2 cellular contexts compared by ENCODE assay signal in the genomic region with DNA sequence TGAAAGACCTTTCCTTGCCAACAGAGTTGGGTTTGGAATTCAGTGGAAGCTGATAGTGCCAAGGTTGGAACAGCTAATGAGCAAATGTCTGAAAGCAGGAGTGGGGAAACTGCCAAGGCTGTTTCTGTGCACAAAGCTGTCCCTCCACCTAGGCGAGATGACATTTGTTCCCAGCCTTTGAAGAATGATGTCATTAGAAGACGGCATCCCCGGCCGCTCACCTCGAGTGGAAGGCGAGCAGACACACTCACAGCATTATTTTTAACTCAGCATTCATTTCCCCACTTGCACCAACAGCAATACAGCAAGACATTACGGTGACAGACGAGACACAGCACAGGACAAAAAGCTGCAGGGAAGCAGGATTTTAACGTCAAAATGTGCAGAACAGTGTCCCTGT.
TF ChIP-seq lines count a peak whose summit lies in the region.

No MANE protein-coding gene starts in this region.

TF ChIP-seq in HEK293, 187 proteins besides CTCF, POLR2A, EP300 and RAD21:
- TF ChIP-seq, protein P1, sequence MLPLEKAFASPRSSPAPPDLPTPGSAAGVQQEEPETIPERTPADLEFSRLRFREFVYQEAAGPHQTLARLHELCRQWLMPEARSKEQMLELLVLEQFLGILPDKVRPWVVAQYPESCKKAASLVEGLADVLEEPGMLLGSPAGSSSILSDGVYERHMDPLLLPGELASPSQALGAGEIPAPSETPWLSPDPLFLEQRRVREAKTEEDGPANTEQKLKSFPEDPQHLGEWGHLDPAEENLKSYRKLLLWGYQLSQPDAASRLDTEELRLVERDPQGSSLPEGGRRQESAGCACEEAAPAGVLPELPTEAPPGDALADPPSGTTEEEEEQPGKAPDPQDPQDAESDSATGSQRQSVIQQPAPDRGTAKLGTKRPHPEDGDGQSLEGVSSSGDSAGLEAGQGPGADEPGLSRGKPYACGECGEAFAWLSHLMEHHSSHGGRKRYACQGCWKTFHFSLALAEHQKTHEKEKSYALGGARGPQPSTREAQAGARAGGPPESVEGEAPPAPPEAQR (tag by site-specific recombination; IDR thresholded peaks at IDR 0.05), result no peak
- TF ChIP-seq ATF2 (tag by site-specific recombination; IDR thresholded peaks at IDR 0.05; ENCODE audit: low read depth) (peak; percentile 18; the same call in 1 of the 2 replicates), ZNF792 (tag by site-specific recombination; IDR thresholded peaks at IDR 0.05) (no peak), PRDM1 (tag by site-specific recombination; IDR thresholded peaks at IDR 0.05) (peak; percentile 12; the same call in 1 of the 2 replicates)

TF ChIP-seq in neural cell, 6 proteins besides CTCF, POLR2A, EP300 and RAD21 (continued from another document):
- TF ChIP-seq, protein P2, sequence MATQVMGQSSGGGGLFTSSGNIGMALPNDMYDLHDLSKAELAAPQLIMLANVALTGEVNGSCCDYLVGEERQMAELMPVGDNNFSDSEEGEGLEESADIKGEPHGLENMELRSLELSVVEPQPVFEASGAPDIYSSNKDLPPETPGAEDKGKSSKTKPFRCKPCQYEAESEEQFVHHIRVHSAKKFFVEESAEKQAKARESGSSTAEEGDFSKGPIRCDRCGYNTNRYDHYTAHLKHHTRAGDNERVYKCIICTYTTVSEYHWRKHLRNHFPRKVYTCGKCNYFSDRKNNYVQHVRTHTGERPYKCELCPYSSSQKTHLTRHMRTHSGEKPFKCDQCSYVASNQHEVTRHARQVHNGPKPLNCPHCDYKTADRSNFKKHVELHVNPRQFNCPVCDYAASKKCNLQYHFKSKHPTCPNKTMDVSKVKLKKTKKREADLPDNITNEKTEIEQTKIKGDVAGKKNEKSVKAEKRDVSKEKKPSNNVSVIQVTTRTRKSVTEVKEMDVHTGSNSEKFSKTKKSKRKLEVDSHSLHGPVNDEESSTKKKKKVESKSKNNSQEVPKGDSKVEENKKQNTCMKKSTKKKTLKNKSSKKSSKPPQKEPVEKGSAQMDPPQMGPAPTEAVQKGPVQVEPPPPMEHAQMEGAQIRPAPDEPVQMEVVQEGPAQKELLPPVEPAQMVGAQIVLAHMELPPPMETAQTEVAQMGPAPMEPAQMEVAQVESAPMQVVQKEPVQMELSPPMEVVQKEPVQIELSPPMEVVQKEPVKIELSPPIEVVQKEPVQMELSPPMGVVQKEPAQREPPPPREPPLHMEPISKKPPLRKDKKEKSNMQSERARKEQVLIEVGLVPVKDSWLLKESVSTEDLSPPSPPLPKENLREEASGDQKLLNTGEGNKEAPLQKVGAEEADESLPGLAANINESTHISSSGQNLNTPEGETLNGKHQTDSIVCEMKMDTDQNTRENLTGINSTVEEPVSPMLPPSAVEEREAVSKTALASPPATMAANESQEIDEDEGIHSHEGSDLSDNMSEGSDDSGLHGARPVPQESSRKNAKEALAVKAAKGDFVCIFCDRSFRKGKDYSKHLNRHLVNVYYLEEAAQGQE (IDR thresholded peaks at IDR 0.05; ENCODE audit: borderline replicate concordance), result no peak
TF ChIP-seq in neural cell: peak in this region for 2.
